In genomic region chr12:88036368-88036965, GRCh38 we compare ENCODE assay signal across 8 cellular contexts. TPM values are rescaled to one million over a fixed set of nuclear protein-coding genes. Genes with fewer than 3 reads are reported as not detected.
DNase-seq lines count a peak whose midpoint lies in the region; ATAC-seq and TF ChIP-seq lines count a peak whose summit lies in the region.

No MANE protein-coding gene starts in this region.

- H3K4me3 ChIP-seq in Caco-2 (ENCODE audit: low read depth, low read length) (peak overlapping the region; percentile 90), ascending aorta (peak overlapping the region; percentile 58 to 79), uterus (peak overlapping the region; percentile 71 to 90)

- intact Hi-C loops in Caco-2 (cut with micrococcal nuclease; ENCODE audit: unreplicated experiment) (loop anchor here (1.0 kb wide), 1 partner anchor 16 kb away; no protein-coding TSS in a partner anchor), ascending aorta (cut with DNase I) (no loop called here), uterus (cut with DNase I; ENCODE audit: low total_unique reads) (no loop called here)

- in situ Hi-C loops in KBM-7 (cut with MboI; ENCODE audit: low pct_unique_long_range_greater_than_20kb, low sequenced_read_pairs) = no loop called here

- H3K27me3 Mint-ChIP-seq in Caco-2 (ENCODE audit: insufficient read depth, unreplicated experiment) = no peaks in the 10 kb centered on the region

- no peak for DNase-seq in Caco-2
- peak; percentile 29 for DNase-seq in KBM-7
- no peak for DNase-seq in ascending aorta (ENCODE audit: low spot score in 2 of 2)
- peak; percentile 42 for DNase-seq in left lobe of liver (ENCODE audit: low spot score)
- DNase-seq in uterus = no peak
- no peak for DNase-seq in islet precursor cell
- DNase-seq in T1000 (lab: John Stamatoyannopoulos, UW) = no peak
- DNase-seq in activated CD8-positive, alpha-beta memory T cell treated with anti-CD3 and anti-CD28 coated beads, Interleukin-2, amount 50 U/mL, for 4 hours = no peak

- H3K9me3 Mint-ChIP-seq in Caco-2 (ENCODE audit: unreplicated experiment) = peaks cover 6% of the 10 kb centered on the region

- peaks cover 12% of the 10 kb centered on the region for H3K36me3 Mint-ChIP-seq in Caco-2 (ENCODE audit: insufficient read depth, unreplicated experiment)

- H3K27me3 ChIP-seq in Caco-2 (replicated peaks; ENCODE audit: control insufficient read depth, insufficient read depth, low read length) (no peaks in the 10 kb centered on the region), ascending aorta (no peaks in the 10 kb centered on the region), uterus (no peaks in the 10 kb centered on the region)

- TF ChIP-seq CTCF in Caco-2 (IDR thresholded peaks at IDR 0.05; ENCODE audit: insufficient read depth in 1 of 2, low read depth in 1 of 2, low read length in 1 of 2, severe bottlenecking in 1 of 2, unreplicated experiment in 1 of 2) = no peak
- no peak for TF ChIP-seq CTCF in ascending aorta (IDR thresholded peaks at IDR 0.05)
- no peak for TF ChIP-seq CTCF in uterus (IDR thresholded peaks at IDR 0.05)

- H3K4me1 Mint-ChIP-seq in Caco-2 (ENCODE audit: low read depth, unreplicated experiment) = peaks cover 9% of the 10 kb centered on the region

- H3K9me3 ChIP-seq in Caco-2 = no peaks in the 10 kb centered on the region; the same call in 1 of the 2 replicates
- H3K9me3 ChIP-seq in ascending aorta = no peaks in the 10 kb centered on the region
- H3K9me3 ChIP-seq in uterus = no peaks in the 10 kb centered on the region

- peak; percentile 19 for ATAC-seq in left lobe of liver

- CTCF ChIA-PET in Caco-2 (lab: Charles Lee) = no interaction called here

- POLR2A ChIA-PET in Caco-2 (lab: Charles Lee) = interaction anchor here (0.6 kb wide), 1 partner anchor 445 kb away, joined by 3 read pairs; no protein-coding TSS in a partner anchor

- H3K27ac ChIP-seq in ascending aorta = peak overlapping the region in 1 of 2 donors; percentile 68
- H3K27ac ChIP-seq in uterus = peak overlapping the region; percentile 73 to 83

- no peak for TF ChIP-seq POLR2A in uterus (IDR thresholded peaks at IDR 0.05)

- no TSS peak for BruUV-seq in Caco-2 (replicated peaks; lab: Mats Ljungman, UMichigan)

- H3K36me3 ChIP-seq in Caco-2 (ENCODE audit: control insufficient read depth, insufficient read depth, low read length) (no peaks in the 10 kb centered on the region), ascending aorta (no peaks in the 10 kb centered on the region), uterus (no peaks in the 10 kb centered on the region)

- H3K27ac Mint-ChIP-seq in Caco-2 (ENCODE audit: unreplicated experiment) = no peak overlapping the region

- H3K4me1 ChIP-seq in Caco-2 = 0 out of 2 replicates have a peak, but pooled peaks cover 12% of the 10 kb centered on the region
- peaks cover 2 to 13% of the 10 kb centered on the region in 2 donors for H3K4me1 ChIP-seq in ascending aorta
- no peaks in the 10 kb centered on the region for H3K4me1 ChIP-seq in uterus

- peak overlapping the region; percentile 89 for H3K4me3 Mint-ChIP-seq in Caco-2 (ENCODE audit: unreplicated experiment)

RNA-seq across cellular contexts. Expression of gene C12orf50, which starts 7.3 kb away (rescaled TPM):
- total RNA-seq in Caco-2 (2022) (not detected in 2 replicates), ascending aorta (not detected), left lobe of liver (0.05 TPM), uterus (1 to 10 TPM in 1 of 4 donors, under 1 TPM in 1, not detected in 2; 0.40 to 7.7 TPM)

Comparison
In these comparisons a context has a peak if more than half of its experiments do, and no peak if none do; other contexts are left out.
1. DNase-seq: peak in KBM-7 (single experiment) and left lobe of liver (single experiment); none in Caco-2 (0 of 2), ascending aorta (0 of 2), uterus (0 of 2), islet precursor cell (single experiment), T1000 (single experiment) and activated CD8-positive, alpha-beta memory T cell treated with anti-CD3 and anti-CD28 coated beads, Interleukin-2, amount 50 U/mL, for 4 hours (single experiment).
2. Peak in every context shown above with its lines, with median percentiles within 50 percentile points of each other: H3K4me3 ChIP-seq.